11 cellular contexts compared by ENCODE assay signal in the genomic region with DNA sequence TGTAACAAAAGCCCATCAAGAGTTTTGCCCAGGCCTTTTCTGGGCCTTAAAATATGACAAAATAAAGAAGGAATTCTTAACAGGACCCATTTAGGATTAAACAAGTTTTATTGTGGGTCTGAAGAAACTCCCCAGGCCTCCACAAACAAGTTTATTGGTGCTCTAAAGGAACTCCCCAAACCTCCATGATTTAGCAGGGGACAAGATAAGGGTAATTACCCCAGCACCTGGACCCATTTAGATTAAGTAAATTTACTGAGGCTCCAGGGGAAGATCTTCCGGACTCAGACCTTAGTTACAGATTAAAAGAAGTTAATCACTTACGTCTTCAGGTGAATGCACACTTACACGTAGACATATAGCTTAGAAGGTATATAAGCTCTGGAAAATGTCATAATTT. TPM values are rescaled to one million over a fixed set of nuclear protein-coding genes. Genes with fewer than 3 reads are reported as not detected.
DNase-seq lines count a peak whose midpoint lies in the region; ATAC-seq and TF ChIP-seq lines count a peak whose summit lies in the region.
"Not testable (repeated sequence)": the region's sequence is repeated elsewhere in the genome, so short reads cannot be mapped to it uniquely, and the experiment has no call there.
"Had no signal": no experiment of that assay in that cellular context is flagged by ENCODE, and none has a peak within 500 bp of the region (broad histone marks: within the 10 kb centered on the region; RNA-seq: fewer than 3 reads in every experiment).

No MANE protein-coding gene starts in this region.

- TF ChIP-seq CTCF in endodermal cell (conservative IDR thresholded peaks at IDR 0.05); progenitor cell of endocrine pancreas (IDR thresholded peaks at IDR 0.05; ENCODE audit: unreplicated experiment): not testable (repeated sequence)

- H3K27me3 ChIP-seq in endodermal cell (ENCODE audit: control insufficient read depth, insufficient read depth, low read length, poor library complexity, severe bottlenecking); mucosa of rectum (ENCODE audit: control insufficient read depth in 2 of 2, insufficient read depth in 2 of 2, low read length in 2 of 2): not testable (repeated sequence)

- not testable (repeated sequence) for H3K4me3 Mint-ChIP-seq in endodermal cell; progenitor cell of endocrine pancreas (ENCODE audit: low read depth)

- H3K4me1 ChIP-seq in endodermal cell (ENCODE audit: control insufficient read depth, insufficient read depth, low read length); mucosa of rectum (ENCODE audit: control insufficient read depth in 2 of 2, insufficient read depth in 2 of 2, low read length in 2 of 2): not testable (repeated sequence)

- peak; percentile 44 for ATAC-seq in left colon

- H3K27ac Mint-ChIP-seq in endodermal cell: peak overlapping the region; percentile 41
- peak overlapping the region; percentile 86 for H3K27ac Mint-ChIP-seq in progenitor cell of endocrine pancreas

- DNase-seq in NCI-H82 (lab: John Stamatoyannopoulos, UW): peak; percentile 7
- not testable (repeated sequence) for DNase-seq in endodermal cell; left colon; progenitor cell of endocrine pancreas (ENCODE audit: low spot score, unreplicated experiment)

- 71 to 90% methylated on average over 3 of the region's 3 CpGs for WGBS in endodermal cell (ENCODE audit: insufficient coverage in 1 of 2, insufficient read length in 1 of 2), 2 experiments

- H3K9ac ChIP-seq in endodermal cell (ENCODE audit: extremely low read depth, low read length, poor library complexity, severe bottlenecking); mucosa of rectum (ENCODE audit: low read depth in 1 of 2, low read length in 2 of 2): not testable (repeated sequence)

- H3K4me1 Mint-ChIP-seq in endodermal cell: peaks cover 15% of the 10 kb centered on the region
- H3K4me1 Mint-ChIP-seq in progenitor cell of endocrine pancreas (ENCODE audit: low read depth): peaks cover 24% of the 10 kb centered on the region

- H3K27me3 Mint-ChIP-seq in endodermal cell (ENCODE audit: insufficient read depth); progenitor cell of endocrine pancreas: not testable (repeated sequence)

- H3K4me3 ChIP-seq in endodermal cell (ENCODE audit: low read length); mucosa of rectum (ENCODE audit: low read length in 2 of 2): not testable (repeated sequence)

- H3K36me3 Mint-ChIP-seq in endodermal cell (ENCODE audit: low read depth); progenitor cell of endocrine pancreas (ENCODE audit: insufficient read depth): not testable (repeated sequence)

- intact Hi-C loops in left colon (cut with DNase I, micrococcal nuclease): not testable (repeated sequence)

- H3K27ac ChIP-seq in endodermal cell (ENCODE audit: low read depth, low read length): not testable (repeated sequence)
- peak overlapping the region; percentile 2 to 63 for H3K27ac ChIP-seq in mucosa of rectum (ENCODE audit: low read depth in 2 of 2, low read length in 2 of 2)

- not testable (repeated sequence) for H3K9me3 ChIP-seq in endodermal cell (ENCODE audit: control insufficient read depth, low read length); mucosa of rectum (ENCODE audit: control insufficient read depth in 2 of 2, low read length in 2 of 2)

- H3K36me3 ChIP-seq in endodermal cell (ENCODE audit: control insufficient read depth, insufficient read depth, low read length); mucosa of rectum (ENCODE audit: control insufficient read depth in 2 of 2, insufficient read depth in 2 of 2, low read length in 2 of 2): not testable (repeated sequence)

- not testable (repeated sequence) for H3K9me3 Mint-ChIP-seq in endodermal cell; progenitor cell of endocrine pancreas (ENCODE audit: low read depth)

RNA-seq across cellular contexts. Expression of a gene that starts 9.3 kb away (rescaled TPM):
- total RNA-seq in endodermal cell (not detected), left colon (1 to 10 TPM in 1 of 2 donors, under 1 TPM in 1; 0.64 to 1.5 TPM), progenitor cell of endocrine pancreas (not detected in 2 replicates)
- polyA plus RNA-seq in endodermal cell (2013, experiment 1 of 2): not detected
- polyA plus RNA-seq in endodermal cell (2013, experiment 2 of 2): not detected
- total RNA-seq: A673; CD4-positive, alpha-beta memory T cell; CD4-positive, CD25-positive, alpha-beta regulatory T cell; CD8-positive, alpha-beta memory T cell had no signal
- polyA plus RNA-seq: AG04450; CD14-positive monocyte; CD4-positive, alpha-beta memory T cell; CD4-positive, CD25-positive, alpha-beta regulatory T cell; CD8-positive, alpha-beta memory T cell had no signal
